ENCODE assay signal across 10 cellular contexts in genomic region chr3:110814170-110815007, GRCh38.
DNase-seq lines count a peak whose midpoint lies in the region; ATAC-seq and TF ChIP-seq lines count a peak whose summit lies in the region.
"Had no signal": no experiment of that assay in that cellular context is flagged by ENCODE, and none has a peak within 500 bp of the region (broad histone marks: within the 10 kb centered on the region; RNA-seq: fewer than 3 reads in every experiment).

No MANE protein-coding gene starts in this region.

- ATAC-seq in HG02970 (IDR thresholded peaks at IDR 0.05; ENCODE audit: low FRiP score, unreplicated experiment): peak; percentile 79

- no peak overlapping the region for H3K4me3 Mint-ChIP-seq in activated CD4-positive, alpha-beta T cell treated with anti-CD3 and anti-CD28 coated beads, Interleukin-2, amount 10 ng/mL, durations not matched to agents 7 days and 5 days
- H3K4me3 Mint-ChIP-seq: activated naive CD8-positive, alpha-beta T cell; CD4-positive, CD25-positive, alpha-beta regulatory T cell had no signal

- H3K36me3 Mint-ChIP-seq in activated CD4-positive, alpha-beta T cell treated with anti-CD3 and anti-CD28 coated beads, Interleukin-2, amount 10 ng/mL, durations not matched to agents 7 days and 5 days (ENCODE audit: low read depth): no peaks in the 10 kb centered on the region
- H3K36me3 Mint-ChIP-seq: activated naive CD8-positive, alpha-beta T cell; CD4-positive, CD25-positive, alpha-beta regulatory T cell had no signal

- peak; percentile 41 for DNase-seq in activated CD4-positive, alpha-beta T cell treated with anti-CD3 and anti-CD28 coated beads, Interleukin-2, amount 10 ng/mL, durations not matched to agents 7 days and 5 days
- no peak for DNase-seq in activated CD4-positive, alpha-beta T cell treated with anti-CD3 and anti-CD28 coated beads, Interleukin-2, amount 50 U/mL, for 1 hour
- DNase-seq in SK-MEL-5 (ENCODE audit: low read depth, low spot score): peak; percentile 94
- peak; percentile 79 for DNase-seq in fibroblast of pulmonary artery (ENCODE audit: low read depth)
- no peak for DNase-seq in GM19238 (ENCODE audit: insufficient read length, low spot score)
- no peak for DNase-seq in NCI-H2171 treated with DMSO at 0.1 percent for 48 hours (lab: John Stamatoyannopoulos, UW)
- no peak for DNase-seq in NOMO-1 treated with DMSO at 0.1 percent for 48 hours (lab: John Stamatoyannopoulos, UW; ENCODE audit: unreplicated experiment)

- H3K9me3 Mint-ChIP-seq in activated CD4-positive, alpha-beta T cell treated with anti-CD3 and anti-CD28 coated beads, Interleukin-2, amount 10 ng/mL, durations not matched to agents 7 days and 5 days: no peaks in the 10 kb centered on the region

- H3K27ac Mint-ChIP-seq in activated CD4-positive, alpha-beta T cell treated with anti-CD3 and anti-CD28 coated beads, Interleukin-2, amount 10 ng/mL, durations not matched to agents 7 days and 5 days: peak overlapping the region; percentile 65
- H3K27ac Mint-ChIP-seq: activated naive CD8-positive, alpha-beta T cell; CD4-positive, CD25-positive, alpha-beta regulatory T cell had no signal

- peaks cover 21% of the 10 kb centered on the region for H3K27me3 Mint-ChIP-seq in activated CD4-positive, alpha-beta T cell treated with anti-CD3 and anti-CD28 coated beads, Interleukin-2, amount 10 ng/mL, durations not matched to agents 7 days and 5 days
- H3K27me3 Mint-ChIP-seq: CD4-positive, CD25-positive, alpha-beta regulatory T cell had no signal

- in situ Hi-C loops in SK-MEL-5 (cut with HindIII; ENCODE audit: low pct_unique_long_range_greater_than_20kb, low sequenced_read_pairs): no loop called here

- POLR2A ChIA-PET in activated CD4-positive, alpha-beta T cell treated with anti-CD3 and anti-CD28 coated beads, Interleukin-2, amount 10 ng/mL, durations not matched to agents 7 days and 5 days (lab: Charles Lee): no interaction called here

- CTCF ChIA-PET in activated CD4-positive, alpha-beta T cell treated with anti-CD3 and anti-CD28 coated beads, Interleukin-2, amount 10 ng/mL, durations not matched to agents 7 days and 5 days (lab: Charles Lee): no interaction called here

- no peak for TF ChIP-seq CTCF in fibroblast of pulmonary artery (IDR thresholded peaks at IDR 0.05; ENCODE audit: low read length, missing control alignments)

- peak overlapping the region; percentile 10 for H3K4me3 ChIP-seq in fibroblast of pulmonary artery (replicated peaks; ENCODE audit: low read depth, low read length)

- H3K4me1 Mint-ChIP-seq in activated CD4-positive, alpha-beta T cell treated with anti-CD3 and anti-CD28 coated beads, Interleukin-2, amount 10 ng/mL, durations not matched to agents 7 days and 5 days: peaks cover 19% of the 10 kb centered on the region

Comparison
In these comparisons a context has a peak if more than half of its experiments do, and no peak if none do; other contexts are left out.
1. DNase-seq: peak in activated CD4-positive, alpha-beta T cell treated with anti-CD3 and anti-CD28 coated beads, Interleukin-2, amount 10 ng/mL, durations not matched to agents 7 days and 5 days (single experiment), SK-MEL-5 (single experiment) and fibroblast of pulmonary artery (single experiment); none in activated CD4-positive, alpha-beta T cell treated with anti-CD3 and anti-CD28 coated beads, Interleukin-2, amount 50 U/mL, for 1 hour (single experiment), GM19238 (single experiment), NCI-H2171 treated with DMSO at 0.1 percent for 48 hours (single experiment) and NOMO-1 treated with DMSO at 0.1 percent for 48 hours (single experiment).